In genomic region chr17:36640836-36641235, GRCh38 we compare ENCODE assay signal across 1 cellular context.
TF ChIP-seq lines count a peak whose summit lies in the region.

No MANE protein-coding gene starts in this region.

TF ChIP-seq in H1, 55 proteins besides CTCF, POLR2A, EP300 and RAD21:
- peak; percentile 60 for TF ChIP-seq TBP (IDR thresholded peaks at IDR 0.05; ENCODE audit: low read depth, low read length)
- TF ChIP-seq POU5F1 (IDR thresholded peaks at IDR 0.05; ENCODE audit: low read depth, low read length) = no peak
TF ChIP-seq in H1: peak in this region for 1.
